ENCODE assay signal across 25 cellular contexts in the genomic region with DNA sequence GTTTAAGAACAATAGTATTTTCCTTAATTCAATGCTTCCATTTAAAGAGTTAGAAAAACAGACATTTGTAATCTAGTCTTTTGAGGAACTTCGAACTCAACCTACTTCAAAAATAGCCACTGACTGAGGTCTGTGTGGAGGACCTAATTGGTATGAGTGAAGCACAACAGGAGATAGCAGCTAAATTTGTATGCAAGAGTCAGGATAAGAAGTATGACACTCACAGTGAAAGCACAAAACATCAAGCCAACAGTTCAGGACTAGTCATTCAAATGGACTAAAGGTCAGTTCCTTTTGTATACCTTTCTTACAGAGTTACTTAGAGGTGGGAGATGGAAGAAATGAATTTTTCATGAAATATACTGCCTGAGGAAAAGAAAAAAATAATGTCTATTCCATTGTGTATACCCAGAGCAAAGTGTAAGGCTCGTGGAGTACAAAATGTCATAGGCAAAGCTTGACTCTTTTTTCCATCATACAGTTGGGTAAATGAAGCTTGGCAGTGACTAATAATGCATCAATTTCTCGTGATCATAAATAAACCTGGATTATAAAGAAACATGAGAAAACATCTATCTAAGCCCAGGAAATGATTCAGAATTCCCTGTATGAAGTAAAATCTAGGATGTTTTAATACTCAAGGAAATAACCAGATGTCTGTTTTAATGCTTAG.
DNase-seq lines count a peak whose midpoint lies in the region; ATAC-seq, FAIRE-seq and TF ChIP-seq lines count a peak whose summit lies in the region.
"Had no signal": no experiment of that assay in that cellular context is flagged by ENCODE, and none has a peak within 500 bp of the region (broad histone marks: within the 10 kb centered on the region; RNA-seq: fewer than 3 reads in every experiment).

No MANE protein-coding gene starts in this region.

- TF ChIP-seq CTCF in astrocyte (IDR thresholded peaks at IDR 0.05; ENCODE audit: insufficient read depth, low read depth, low read length) = no peak

- H3K4me2 ChIP-seq in astrocyte (ENCODE audit: low read length) = peak overlapping the region; percentile 38

- H3K4me1 Mint-ChIP-seq in astrocyte (ENCODE audit: low read depth, unreplicated experiment) = no peaks in the 10 kb centered on the region
- no peaks in the 10 kb centered on the region for H3K4me1 Mint-ChIP-seq in activated T-cell treated with anti-CD3 and anti-CD28 coated beads, Interleukin-2, amount 50 U/mL, for 24 hours (ENCODE audit: low read depth)
- H3K4me1 Mint-ChIP-seq: T-cell had no signal

- H3K79me2 ChIP-seq in astrocyte (ENCODE audit: insufficient read depth, low read length) = no peaks in the 10 kb centered on the region

- no peaks in the 10 kb centered on the region for H3K27me3 ChIP-seq in astrocyte (ENCODE audit: insufficient read depth, low read length)
- no peaks in the 10 kb centered on the region for H3K27me3 ChIP-seq in right cardiac atrium (ENCODE audit: control insufficient read depth, insufficient read depth)
- H3K27me3 ChIP-seq: Peyer's patch, right lobe of liver, transverse colon had no signal

- no peaks in the 10 kb centered on the region for H4K20me1 ChIP-seq in astrocyte (ENCODE audit: insufficient read depth, low read length)

- no peaks in the 10 kb centered on the region for H3K27me3 Mint-ChIP-seq in astrocyte (ENCODE audit: low read depth, unreplicated experiment)
- no peaks in the 10 kb centered on the region for H3K27me3 Mint-ChIP-seq in activated T-cell treated with anti-CD3 and anti-CD28 coated beads, Interleukin-2, amount 50 U/mL, for 24 hours
- H3K27me3 Mint-ChIP-seq: T-cell had no signal

- WGBS in right cardiac atrium = 28% methylated on average over 3 of the region's 3 CpGs

- intact Hi-C loops in right cardiac atrium (cut with DNase I) = no loop called here

- no peaks in the 10 kb centered on the region for H3K4me1 ChIP-seq in astrocyte (ENCODE audit: insufficient read depth, low read length)
- no peaks in the 10 kb centered on the region for H3K4me1 ChIP-seq in right cardiac atrium (ENCODE audit: control insufficient read depth, insufficient read depth, low read length)
- H3K4me1 ChIP-seq: Peyer's patch, right lobe of liver, transverse colon had no signal

- H2AFZ ChIP-seq in astrocyte (ENCODE audit: low read depth, low read length) = no peak overlapping the region

- FAIRE-seq in astrocyte (lab: Jason Lieb, UNC) = no peak

- H3K36me3 ChIP-seq in astrocyte (ENCODE audit: insufficient read depth, low read length) = no peaks in the 10 kb centered on the region
- H3K36me3 ChIP-seq: Peyer's patch, right lobe of liver, transverse colon had no signal

- no peak overlapping the region for H3K4me3 Mint-ChIP-seq in astrocyte (ENCODE audit: unreplicated experiment)
- H3K4me3 Mint-ChIP-seq in activated T-cell treated with anti-CD3 and anti-CD28 coated beads, Interleukin-2, amount 50 U/mL, for 24 hours = no peak overlapping the region
- H3K4me3 Mint-ChIP-seq: CD8-positive, alpha-beta T cell; T-cell had no signal

- no peaks in the 10 kb centered on the region for H3K9me3 Mint-ChIP-seq in astrocyte (ENCODE audit: unreplicated experiment)
- peaks cover 6% of the 10 kb centered on the region for H3K9me3 Mint-ChIP-seq in activated T-cell treated with anti-CD3 and anti-CD28 coated beads, Interleukin-2, amount 50 U/mL, for 24 hours

- peak; percentile 8 for DNase-seq in COLO829 (ENCODE audit: low spot score)
- peak; percentile 25 to 58 for DNase-seq in NOMO-1 (lab: John Stamatoyannopoulos, UW; ENCODE audit: unreplicated experiment in 2 of 2)
- peak; percentile 5 for DNase-seq in astrocyte (ENCODE audit: low read depth)
- DNase-seq in right cardiac atrium = no peak
- no peak for DNase-seq in activated T-cell treated with anti-CD3 and anti-CD28 coated beads, Interleukin-2, amount 50 U/mL, for 24 hours
- no peak for DNase-seq in OCI-M2 (lab: John Stamatoyannopoulos, UW; ENCODE audit: unreplicated experiment)
- DNase-seq in erythroblast (lab: John Stamatoyannopoulos, UW) = no peak
- DNase-seq: activated CD4-positive, alpha-beta T cell treated with anti-CD3 and anti-CD28 coated beads, Interleukin-2, amount 50 U/mL, for 4 hours; activated naive CD4-positive, alpha-beta T cell treated with Interleukin-2 at 50 U/mL for 16 hours; activated T-cell treated with anti-CD3 and anti-CD28 coated beads for 4 hours; aorta; CD8-positive, alpha-beta T cell; GOT3; IMR-90; left colon; mucosa of descending colon; NCI-H524; right lobe of liver; stimulated activated CD4-positive, alpha-beta T cell treated with anti-CD3 and anti-CD28 coated beads, Interleukin-1b, Interleukin-23, amount 100 ng/mL, for 48 hours; stimulated activated naive CD8-positive, alpha-beta T cell treated with anti-CD3 and anti-CD28 coated beads, Interleukin-15, Interleukin-2, amounts not matched to agents 100 U/mL and 50 U/mL, for 24 hours; T-cell; transverse colon had no signal

- H3K9me3 ChIP-seq in astrocyte (ENCODE audit: insufficient read depth, low read depth, low read length) (no peaks in the 10 kb centered on the region), right cardiac atrium (ENCODE audit: control insufficient read depth, low read length) (no peaks in the 10 kb centered on the region)
- H3K9me3 ChIP-seq: Peyer's patch, right lobe of liver, transverse colon had no signal

- H3K27ac ChIP-seq in astrocyte (ENCODE audit: low read depth, low read length) (no peak overlapping the region), right cardiac atrium (ENCODE audit: low read length) (no peak overlapping the region)
- H3K27ac ChIP-seq: Peyer's patch, right lobe of liver, transverse colon, VCaP had no signal

- ATAC-seq in right cardiac atrium = peak; percentile 59 to 83
- ATAC-seq in GM18873 (IDR thresholded peaks at IDR 0.05; ENCODE audit: low FRiP score, unreplicated experiment) = no peak
- ATAC-seq: CD8-positive, alpha-beta T cell; left colon; mucosa of descending colon; right lobe of liver; stimulated activated naive CD8-positive, alpha-beta T cell treated with anti-CD3 and anti-CD28 coated beads, Interleukin-15, Interleukin-2, amounts not matched to agents 100 U/mL and 50 U/mL, for 24 hours; T-cell had no signal

- no peak overlapping the region for H3K4me3 ChIP-seq in astrocyte (ENCODE audit: insufficient read depth, low read depth, low read length)
- H3K4me3 ChIP-seq in right cardiac atrium (ENCODE audit: low read length) = peak overlapping the region; percentile 56
- H3K4me3 ChIP-seq: mucosa of descending colon, Peyer's patch, right lobe of liver, transverse colon had no signal

- no peaks in the 10 kb centered on the region for H3K36me3 Mint-ChIP-seq in astrocyte (ENCODE audit: low read depth, unreplicated experiment)
- no peaks in the 10 kb centered on the region for H3K36me3 Mint-ChIP-seq in activated T-cell treated with anti-CD3 and anti-CD28 coated beads, Interleukin-2, amount 50 U/mL, for 24 hours (ENCODE audit: low read depth)
- H3K36me3 Mint-ChIP-seq: CD8-positive, alpha-beta T cell; T-cell had no signal

- no peak for TF ChIP-seq POLR2A in erythroblast (IDR thresholded peaks at IDR 0.05; ENCODE audit: low read length)

- no peak overlapping the region for H3K27ac Mint-ChIP-seq in astrocyte (ENCODE audit: unreplicated experiment)
- no peak overlapping the region for H3K27ac Mint-ChIP-seq in activated T-cell treated with anti-CD3 and anti-CD28 coated beads, Interleukin-2, amount 50 U/mL, for 24 hours
- H3K27ac Mint-ChIP-seq: CD8-positive, alpha-beta T cell; T-cell had no signal

- no peak overlapping the region for H3K9ac ChIP-seq in astrocyte (ENCODE audit: low read length)

Comparison
In these comparisons a context has a peak if more than half of its experiments do, and no peak if none do; other contexts are left out.
1. DNase-seq: peak in COLO829 (single experiment), NOMO-1 (2 of 2) and astrocyte (single experiment); none in right cardiac atrium (0 of 3), activated T-cell treated with anti-CD3 and anti-CD28 coated beads, Interleukin-2, amount 50 U/mL, for 24 hours (single experiment), OCI-M2 (single experiment) and erythroblast (0 of 2).